1 cellular context compared by ENCODE assay signal in genomic region chr10:110487411-110488123, GRCh38.
TF ChIP-seq lines count a peak whose summit lies in the region.

No MANE protein-coding gene starts in this region.

TF ChIP-seq in IMR-90, 13 proteins besides CTCF, POLR2A, EP300 and RAD21:
- TF ChIP-seq FOS (IDR thresholded peaks at IDR 0.05; ENCODE audit: low read depth, low read length) (no peak), RCOR1 (IDR thresholded peaks at IDR 0.05; ENCODE audit: insufficient replicate concordance, low read length) (peak; percentile 11), USF2 (IDR thresholded peaks at IDR 0.05; ENCODE audit: low read depth, low read length) (peak; percentile 58), BHLHE40 (IDR thresholded peaks at IDR 0.05; ENCODE audit: low read depth, low read length) (peak; percentile 85)
